Comparison of ENCODE assay signal across 29 cellular contexts in the genomic region with DNA sequence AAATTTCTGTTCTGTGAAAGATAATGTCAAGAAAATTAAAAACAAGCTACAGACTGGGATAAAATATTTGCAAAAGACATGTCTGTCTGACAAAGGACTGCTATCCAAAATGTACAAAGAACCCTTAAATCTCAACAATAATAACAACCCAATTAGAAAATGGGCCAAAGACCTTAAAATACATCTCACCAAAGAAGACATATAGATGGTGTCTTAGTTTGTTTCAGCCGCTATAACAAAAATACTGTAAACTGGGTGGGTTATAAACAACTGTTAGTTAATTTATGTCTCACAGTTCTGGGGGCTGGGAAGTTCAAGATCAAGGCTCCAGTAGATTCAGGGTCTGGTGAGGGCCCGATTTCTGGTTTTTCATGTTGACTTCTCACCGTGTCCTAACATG.
DNase-seq lines count a peak whose midpoint lies in the region; ATAC-seq, FAIRE-seq and TF ChIP-seq lines count a peak whose summit lies in the region.
"Had no signal": no experiment of that assay in that cellular context is flagged by ENCODE, and none has a peak within 500 bp of the region (broad histone marks: within the 10 kb centered on the region; RNA-seq: fewer than 3 reads in every experiment).

No MANE protein-coding gene starts in this region.

- TF ChIP-seq POLR2A in HepG2 (IDR thresholded peaks at IDR 0.05; ENCODE audit: insufficient read depth in 1 of 2, low read depth in 2 of 2, low read length in 2 of 2) (no peak), right lobe of liver (IDR thresholded peaks at IDR 0.05) (no peak)

- H2AFZ ChIP-seq in HepG2 (ENCODE audit: low read length) = no peak overlapping the region

- TF ChIP-seq CTCF in HepG2 (CRISPR knock-in tag; IDR thresholded peaks at IDR 0.05) (no peak), right lobe of liver (IDR thresholded peaks at IDR 0.05) (no peak)

- intact Hi-C loops in HepG2 (cut with micrococcal nuclease; ENCODE audit: unreplicated experiment) (no loop called here), right lobe of liver (cut with DNase I) (no loop called here)

- H3K27ac ChIP-seq in HepG2 (ENCODE audit: extremely low read length, insufficient read depth, low read length) = no peak overlapping the region
- no peak overlapping the region for H3K27ac ChIP-seq in right lobe of liver
- H3K27ac ChIP-seq: 22Rv1; A549; BLaER1; BLaER1 treated with 17β-estradiol and CSF1 and Interleukin-3, amounts not matched to agents 10 nM and 100 nM; C4-2B had no signal

- POLR2A ChIA-PET in HepG2 (lab: Yijun Ruan, JAX) = interaction anchor here (1.0 kb wide), 1 partner anchor 9 kb away, joined by 3 read pairs; no protein-coding TSS in a partner anchor

- FAIRE-seq in HepG2 (lab: Jason Lieb, UNC) = no peak
- FAIRE-seq: A204.1, A549, D721Med had no signal

- H3K9me3 ChIP-seq in HepG2 (ENCODE audit: low read length) (peaks cover 16% of the 10 kb centered on the region; the same call in 1 of the 2 replicates), right lobe of liver (no peaks in the 10 kb centered on the region)
- H3K9me3 ChIP-seq: A549; BE2C; BLaER1; BLaER1 treated with 17β-estradiol and CSF1 and Interleukin-3, amounts not matched to agents 10 nM and 100 nM; Caco-2 had no signal

- H3K79me2 ChIP-seq in HepG2 (ENCODE audit: insufficient read depth, low read length) = no peaks in the 10 kb centered on the region

- no peak overlapping the region for H3K9ac ChIP-seq in HepG2 (ENCODE audit: insufficient read depth, low read depth, low read length)
- H3K9ac ChIP-seq: BLaER1; BLaER1 treated with 17β-estradiol and CSF1 and Interleukin-3, amounts not matched to agents 10 nM and 100 nM had no signal

- H3K36me3 ChIP-seq in HepG2 (replicated peaks in 1 of 2; ENCODE audit: control insufficient read depth in 1 of 2, insufficient read depth in 2 of 2, low read length in 2 of 2) = no peaks in the 10 kb centered on the region
- no peaks in the 10 kb centered on the region for H3K36me3 ChIP-seq in right lobe of liver
- H3K36me3 ChIP-seq: BE2C; BLaER1; BLaER1 treated with 17β-estradiol and CSF1 and Interleukin-3, amounts not matched to agents 10 nM and 100 nM had no signal

- TF ChIP-seq EP300 in HepG2 (IDR thresholded peaks at IDR 0.05; ENCODE audit: low read depth in 2 of 2, low read length in 2 of 2) = no peak
- no peak for TF ChIP-seq EP300 in HepG2 (CRISPR knock-in tag; IDR thresholded peaks at IDR 0.05; ENCODE audit: borderline replicate concordance)

- H3K27me3 ChIP-seq in HepG2 (ENCODE audit: control insufficient read depth in 1 of 2, insufficient read depth in 2 of 2, low read length in 2 of 2) (no peaks in the 10 kb centered on the region), right lobe of liver (no peaks in the 10 kb centered on the region)
- H3K27me3 ChIP-seq: BE2C; BLaER1; BLaER1 treated with 17β-estradiol and CSF1 and Interleukin-3, amounts not matched to agents 10 nM and 100 nM had no signal

- in situ Hi-C loops in HepG2 (cut with HindIII; ENCODE audit: extremely low pct_ligation_motif_present, low pct_unique_long_range_greater_than_20kb) = no loop called here

- CTCF ChIA-PET in HepG2 (lab: Yijun Ruan, JAX; ENCODE audit: low intra/inter-chr PET ratio, low total read pairs) = no interaction called here

- H3K4me3 ChIP-seq in HepG2 (replicated peaks in 1 of 3; ENCODE audit: insufficient read depth in 1 of 3, low read depth in 2 of 3, low read length in 3 of 3) = no peak overlapping the region
- H3K4me3 ChIP-seq in right lobe of liver = no peak overlapping the region
- H3K4me3 ChIP-seq: A549; BLaER1; BLaER1 treated with 17β-estradiol and CSF1 and Interleukin-3, amounts not matched to agents 10 nM and 100 nM had no signal

- H4K20me1 ChIP-seq in HepG2 (ENCODE audit: insufficient read depth, low read length) = no peaks in the 10 kb centered on the region
- H4K20me1 ChIP-seq: BLaER1; BLaER1 treated with 17β-estradiol and CSF1 and Interleukin-3, amounts not matched to agents 10 nM and 100 nM had no signal

- H3K4me1 ChIP-seq in HepG2 (ENCODE audit: insufficient read depth, low read length) (no peaks in the 10 kb centered on the region), right lobe of liver (no peaks in the 10 kb centered on the region)
- H3K4me1 ChIP-seq: A549; BE2C; BLaER1; BLaER1 treated with 17β-estradiol and CSF1 and Interleukin-3, amounts not matched to agents 10 nM and 100 nM; Caco-2 had no signal

- WGBS in HepG2 (ENCODE audit: low lambda C conversion rate) = 93% methylated on average over 3 of the region's 3 CpGs
- WGBS in right lobe of liver (ENCODE audit: insufficient coverage, low coverage, low lambda C conversion rate, missing lambda C conversion rate) = 96% methylated on average over 3 of the region's 3 CpGs

- no peak for TF ChIP-seq RAD21 in HepG2 (CRISPR knock-in tag; IDR thresholded peaks at IDR 0.05)

- no peak for DNase-seq in HepG2 (ENCODE audit: low spot score)
- DNase-seq in right lobe of liver = no peak
- DNase-seq: 8988T; ACHN; AML-193; BE2C; C1 segment of cervical spinal cord; Caco-2; Calu3; CD4-positive, alpha-beta memory T cell; CD4-positive, alpha-beta T cell; CD4-positive, CD25-positive, alpha-beta regulatory T cell; CD8-positive, alpha-beta memory T cell; CD8-positive, alpha-beta T cell; COR-L47; DMS 273 treated with DMSO at 0.1 percent for 48 hours; DMS153; DMS53; DMS79; DMS79 treated with DMSO at 0.1 percent for 48 hours; DND-41; EL had no signal

- ATAC-seq in HepG2 (no peak), right lobe of liver (no peak)
- ATAC-seq: A549; CD8-positive, alpha-beta T cell had no signal

- BruUV-seq in HepG2 (replicated peaks; lab: Mats Ljungman, UMichigan) = no TSS peak

- no peak overlapping the region for H3K4me2 ChIP-seq in HepG2 (ENCODE audit: low read depth, low read length)
- H3K4me2 ChIP-seq: A549; BLaER1; BLaER1 treated with 17β-estradiol and CSF1 and Interleukin-3, amounts not matched to agents 10 nM and 100 nM had no signal

TF ChIP-seq in HepG2, 621 proteins besides CTCF, POLR2A, EP300 and RAD21 (continues in another document):
- TF ChIP-seq RFXANK (CRISPR knock-in tag; IDR thresholded peaks at IDR 0.05) (no peak), ZNF12 (CRISPR knock-in tag; IDR thresholded peaks at IDR 0.05) (peak; percentile 91), ZNF564 (CRISPR knock-in tag; IDR thresholded peaks at IDR 0.05) (peak; percentile 81; the same call in 1 of the 2 replicates), YEATS4 (CRISPR knock-in tag; IDR thresholded peaks at IDR 0.05; ENCODE audit: borderline replicate concordance) (no peak), MEF2D (CRISPR knock-in tag; IDR thresholded peaks at IDR 0.05) (no peak), ATRX (CRISPR knock-in tag; IDR thresholded peaks at IDR 0.05; ENCODE audit: borderline replicate concordance) (no peak)
- TF ChIP-seq, protein P1, sequence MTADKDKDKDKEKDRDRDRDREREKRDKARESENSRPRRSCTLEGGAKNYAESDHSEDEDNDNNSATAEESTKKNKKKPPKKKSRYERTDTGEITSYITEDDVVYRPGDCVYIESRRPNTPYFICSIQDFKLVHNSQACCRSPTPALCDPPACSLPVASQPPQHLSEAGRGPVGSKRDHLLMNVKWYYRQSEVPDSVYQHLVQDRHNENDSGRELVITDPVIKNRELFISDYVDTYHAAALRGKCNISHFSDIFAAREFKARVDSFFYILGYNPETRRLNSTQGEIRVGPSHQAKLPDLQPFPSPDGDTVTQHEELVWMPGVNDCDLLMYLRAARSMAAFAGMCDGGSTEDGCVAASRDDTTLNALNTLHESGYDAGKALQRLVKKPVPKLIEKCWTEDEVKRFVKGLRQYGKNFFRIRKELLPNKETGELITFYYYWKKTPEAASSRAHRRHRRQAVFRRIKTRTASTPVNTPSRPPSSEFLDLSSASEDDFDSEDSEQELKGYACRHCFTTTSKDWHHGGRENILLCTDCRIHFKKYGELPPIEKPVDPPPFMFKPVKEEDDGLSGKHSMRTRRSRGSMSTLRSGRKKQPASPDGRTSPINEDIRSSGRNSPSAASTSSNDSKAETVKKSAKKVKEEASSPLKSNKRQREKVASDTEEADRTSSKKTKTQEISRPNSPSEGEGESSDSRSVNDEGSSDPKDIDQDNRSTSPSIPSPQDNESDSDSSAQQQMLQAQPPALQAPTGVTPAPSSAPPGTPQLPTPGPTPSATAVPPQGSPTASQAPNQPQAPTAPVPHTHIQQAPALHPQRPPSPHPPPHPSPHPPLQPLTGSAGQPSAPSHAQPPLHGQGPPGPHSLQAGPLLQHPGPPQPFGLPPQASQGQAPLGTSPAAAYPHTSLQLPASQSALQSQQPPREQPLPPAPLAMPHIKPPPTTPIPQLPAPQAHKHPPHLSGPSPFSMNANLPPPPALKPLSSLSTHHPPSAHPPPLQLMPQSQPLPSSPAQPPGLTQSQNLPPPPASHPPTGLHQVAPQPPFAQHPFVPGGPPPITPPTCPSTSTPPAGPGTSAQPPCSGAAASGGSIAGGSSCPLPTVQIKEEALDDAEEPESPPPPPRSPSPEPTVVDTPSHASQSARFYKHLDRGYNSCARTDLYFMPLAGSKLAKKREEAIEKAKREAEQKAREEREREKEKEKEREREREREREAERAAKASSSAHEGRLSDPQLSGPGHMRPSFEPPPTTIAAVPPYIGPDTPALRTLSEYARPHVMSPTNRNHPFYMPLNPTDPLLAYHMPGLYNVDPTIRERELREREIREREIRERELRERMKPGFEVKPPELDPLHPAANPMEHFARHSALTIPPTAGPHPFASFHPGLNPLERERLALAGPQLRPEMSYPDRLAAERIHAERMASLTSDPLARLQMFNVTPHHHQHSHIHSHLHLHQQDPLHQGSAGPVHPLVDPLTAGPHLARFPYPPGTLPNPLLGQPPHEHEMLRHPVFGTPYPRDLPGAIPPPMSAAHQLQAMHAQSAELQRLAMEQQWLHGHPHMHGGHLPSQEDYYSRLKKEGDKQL (CRISPR knock-in tag; IDR thresholded peaks at IDR 0.05; ENCODE audit: low read depth) = no peak
- TF ChIP-seq, protein P2, sequence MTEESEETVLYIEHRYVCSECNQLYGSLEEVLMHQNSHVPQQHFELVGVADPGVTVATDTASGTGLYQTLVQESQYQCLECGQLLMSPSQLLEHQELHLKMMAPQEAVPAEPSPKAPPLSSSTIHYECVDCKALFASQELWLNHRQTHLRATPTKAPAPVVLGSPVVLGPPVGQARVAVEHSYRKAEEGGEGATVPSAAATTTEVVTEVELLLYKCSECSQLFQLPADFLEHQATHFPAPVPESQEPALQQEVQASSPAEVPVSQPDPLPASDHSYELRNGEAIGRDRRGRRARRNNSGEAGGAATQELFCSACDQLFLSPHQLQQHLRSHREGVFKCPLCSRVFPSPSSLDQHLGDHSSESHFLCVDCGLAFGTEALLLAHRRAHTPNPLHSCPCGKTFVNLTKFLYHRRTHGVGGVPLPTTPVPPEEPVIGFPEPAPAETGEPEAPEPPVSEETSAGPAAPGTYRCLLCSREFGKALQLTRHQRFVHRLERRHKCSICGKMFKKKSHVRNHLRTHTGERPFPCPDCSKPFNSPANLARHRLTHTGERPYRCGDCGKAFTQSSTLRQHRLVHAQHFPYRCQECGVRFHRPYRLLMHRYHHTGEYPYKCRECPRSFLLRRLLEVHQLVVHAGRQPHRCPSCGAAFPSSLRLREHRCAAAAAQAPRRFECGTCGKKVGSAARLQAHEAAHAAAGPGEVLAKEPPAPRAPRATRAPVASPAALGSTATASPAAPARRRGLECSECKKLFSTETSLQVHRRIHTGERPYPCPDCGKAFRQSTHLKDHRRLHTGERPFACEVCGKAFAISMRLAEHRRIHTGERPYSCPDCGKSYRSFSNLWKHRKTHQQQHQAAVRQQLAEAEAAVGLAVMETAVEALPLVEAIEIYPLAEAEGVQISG (CRISPR knock-in tag; IDR thresholded peaks at IDR 0.05) = no peak
